In the genomic region with DNA sequence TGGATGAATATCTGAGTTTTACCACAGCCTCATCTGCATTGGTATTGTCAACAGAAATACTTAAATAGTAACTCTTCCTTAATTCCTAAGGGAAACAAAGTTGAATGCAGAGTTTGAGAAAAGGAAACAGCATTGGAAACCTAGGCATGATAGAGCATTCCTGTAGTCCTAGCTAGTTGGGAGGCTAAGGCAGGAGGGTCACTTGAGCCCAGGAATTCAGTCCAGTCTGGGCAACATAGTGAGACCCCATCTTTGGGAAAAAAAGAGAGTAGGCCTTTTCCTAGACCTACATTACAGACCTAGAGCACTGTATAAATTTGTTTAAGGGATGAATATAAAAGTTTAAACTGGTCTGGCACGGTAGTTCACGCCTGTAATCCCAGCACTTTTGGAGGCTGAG, we compare ENCODE assay signal across 22 cellular contexts.
"Had no signal": no experiment of that assay in that cellular context is flagged by ENCODE, and none has a peak within 500 bp of the region (broad histone marks: within the 10 kb centered on the region; RNA-seq: fewer than 3 reads in every experiment).

No MANE protein-coding gene starts in this region.

- H3K4me3 Mint-ChIP-seq: dendritic cell treated with granulocyte-macrophage colony-stimulating factor and Interleukin-4, amounts not matched to agents 40 ng/mL and 50 ng/mL, for 4 days; effector memory CD8-positive, alpha-beta T cell; nephron progenitor cell had no signal

- H3K27me3 ChIP-seq: esophagus muscularis mucosa, gastrocnemius medialis, heart right ventricle, spleen, stomach, transverse colon had no signal

- H3K9me3 ChIP-seq: esophagus muscularis mucosa, gastrocnemius medialis, heart right ventricle, psoas muscle, spleen, stomach, thoracic aorta, transverse colon had no signal

- H3K27ac Mint-ChIP-seq: dendritic cell treated with granulocyte-macrophage colony-stimulating factor and Interleukin-4, amounts not matched to agents 40 ng/mL and 50 ng/mL, for 4 days; nephron progenitor cell had no signal

- H3K4me1 ChIP-seq: psoas muscle had no signal

- DNase-seq: effector memory CD8-positive, alpha-beta T cell; gastrocnemius medialis; heart right ventricle; hypothalamus; mammary epithelial cell; nephron progenitor cell; psoas muscle; retina; spleen; stimulated activated CD4-positive, alpha-beta T cell treated with anti-CD3 and anti-CD28 coated beads, Interleukin-15, amount 100 ng/mL, for 24 hours; stimulated activated CD4-positive, alpha-beta T cell treated with anti-CD3 and anti-CD28 coated beads, Interleukin-1b, Interleukin-23, amount 100 ng/mL, for 48 hours; stimulated activated CD4-positive, alpha-beta T cell treated with anti-CD3 and anti-CD28 coated beads, Interleukin-4, amount 100 ng/mL, for 24 hours; stimulated activated naive CD4-positive, alpha-beta T cell; stomach; substantia nigra; transverse colon had no signal

- H3K27me3 Mint-ChIP-seq: dendritic cell treated with granulocyte-macrophage colony-stimulating factor and Interleukin-4, amounts not matched to agents 40 ng/mL and 50 ng/mL, for 4 days; effector memory CD8-positive, alpha-beta T cell had no signal

- H3K4me3 ChIP-seq: esophagus muscularis mucosa, gastrocnemius medialis, heart right ventricle, psoas muscle, spleen, stomach, thoracic aorta, transverse colon had no signal

- H3K9me3 Mint-ChIP-seq: dendritic cell treated with granulocyte-macrophage colony-stimulating factor and Interleukin-4, amounts not matched to agents 40 ng/mL and 50 ng/mL, for 4 days; effector memory CD8-positive, alpha-beta T cell; nephron progenitor cell had no signal

- ATAC-seq: effector memory CD8-positive, alpha-beta T cell; gastrocnemius medialis; heart right ventricle; left lobe of liver; psoas muscle; sciatic nerve had no signal

- H3K27ac ChIP-seq: epithelial cell of prostate, esophagus muscularis mucosa, gastrocnemius medialis, heart right ventricle, psoas muscle, spleen, stomach, thoracic aorta, transverse colon had no signal
